Comparison of ENCODE assay signal across 17 cellular contexts in the genomic region with DNA sequence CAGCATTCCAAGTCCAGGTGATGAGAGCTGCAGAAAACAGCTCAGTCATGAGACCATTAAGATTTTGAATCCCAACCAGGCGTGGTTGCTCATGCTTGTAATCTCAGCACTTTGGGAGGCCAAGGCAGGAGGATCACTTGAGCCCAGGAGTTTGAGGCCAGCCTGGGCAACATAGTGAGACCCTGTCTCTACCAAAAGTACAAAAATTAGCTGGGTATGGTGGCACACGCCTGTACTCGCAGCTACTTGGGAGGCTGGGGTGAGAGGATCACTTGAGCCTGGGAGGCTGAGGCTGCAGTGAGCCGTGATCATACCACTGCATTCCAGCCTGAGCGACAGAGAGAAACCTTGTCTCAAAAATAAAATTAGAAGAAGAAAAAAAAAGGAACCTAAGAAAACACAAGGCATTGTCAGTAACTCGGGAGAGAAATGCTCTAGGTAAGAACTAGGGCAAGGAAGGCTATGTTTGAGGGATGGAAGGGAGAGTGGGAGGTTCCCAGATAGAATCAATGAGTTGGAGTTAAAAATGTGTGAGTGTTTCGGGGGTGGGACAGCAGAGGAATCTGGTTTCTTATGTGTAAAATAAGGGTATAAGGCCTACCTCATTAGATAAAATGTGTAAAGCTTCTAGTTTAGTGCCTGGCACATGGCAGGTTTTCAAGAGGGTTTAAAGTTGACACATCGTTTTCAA. TPM values are rescaled to one million over a fixed set of nuclear protein-coding genes. Genes with fewer than 3 reads are reported as not detected.
"Had no signal": no experiment of that assay in that cellular context is flagged by ENCODE, and none has a peak within 500 bp of the region (broad histone marks: within the 10 kb centered on the region; RNA-seq: fewer than 3 reads in every experiment).

No MANE protein-coding gene starts in this region.

- DNase-seq: activated CD4-positive, alpha-beta T cell treated with anti-CD3 and anti-CD28 coated beads, Interleukin-2, amount 50 U/mL, for 1 hour; activated CD8-positive, alpha-beta memory T cell treated with anti-CD3 and anti-CD28 coated beads for 24 hours; activated naive CD8-positive, alpha-beta T cell treated with anti-CD3 and anti-CD28 coated beads for 36 hours; brain microvascular endothelial cell; effector memory CD4-positive, alpha-beta T cell; kidney glomerular epithelial cell; left ventricle myocardium superior; naive thymus-derived CD8-positive, alpha-beta T cell; stimulated activated CD4-positive, alpha-beta T cell treated with anti-CD3 and anti-CD28 coated beads, Interleukin-15, amount 100 ng/mL, for 24 hours; stimulated activated CD4-positive, alpha-beta T cell treated with anti-CD3 and anti-CD28 coated beads, Interleukin-4, amount 100 ng/mL, for 1 hour; stimulated activated naive B cell treated with anti-CD40 and anti-IgM and Interleukin-4, amounts not matched to agents 10 μg/mL and 1 μg/mL and 100 μg/mL, for 72 hours; T-helper 2 cell; thyroid gland had no signal

- H3K9me3 ChIP-seq: thyroid gland had no signal

- ATAC-seq: left ventricle myocardium superior; naive thymus-derived CD8-positive, alpha-beta T cell; stimulated activated naive B cell treated with anti-CD40 and anti-IgM and Interleukin-4, amounts not matched to agents 10 μg/mL and 1 μg/mL and 100 μg/mL, for 72 hours had no signal

- H3K36me3 ChIP-seq: brain microvascular endothelial cell, thyroid gland had no signal

- H3K4me1 ChIP-seq: thyroid gland had no signal

- H3K27me3 Mint-ChIP-seq: activated naive CD8-positive, alpha-beta T cell treated with anti-CD3 and anti-CD28 coated beads for 36 hours; central memory CD8-positive, alpha-beta T cell; memory B cell; naive thymus-derived CD8-positive, alpha-beta T cell had no signal

- H3K27ac ChIP-seq: brain microvascular endothelial cell, epithelial cell of prostate, thyroid gland had no signal

- H3K9me3 Mint-ChIP-seq: activated naive CD8-positive, alpha-beta T cell treated with anti-CD3 and anti-CD28 coated beads for 36 hours; central memory CD8-positive, alpha-beta T cell; memory B cell; naive thymus-derived CD8-positive, alpha-beta T cell; stimulated activated naive B cell treated with anti-CD40 and anti-IgM and Interleukin-4, amounts not matched to agents 10 μg/mL and 1 μg/mL and 100 μg/mL, for 72 hours had no signal

- H3K27me3 ChIP-seq: brain microvascular endothelial cell, thyroid gland had no signal

- H3K36me3 Mint-ChIP-seq: activated naive CD8-positive, alpha-beta T cell treated with anti-CD3 and anti-CD28 coated beads for 36 hours; memory B cell; naive thymus-derived CD8-positive, alpha-beta T cell; stimulated activated naive B cell treated with anti-CD40 and anti-IgM and Interleukin-4, amounts not matched to agents 10 μg/mL and 1 μg/mL and 100 μg/mL, for 72 hours had no signal

- H3K4me1 Mint-ChIP-seq: central memory CD8-positive, alpha-beta T cell had no signal

- H3K27ac Mint-ChIP-seq: activated naive CD8-positive, alpha-beta T cell treated with anti-CD3 and anti-CD28 coated beads for 36 hours; memory B cell; stimulated activated naive B cell treated with anti-CD40 and anti-IgM and Interleukin-4, amounts not matched to agents 10 μg/mL and 1 μg/mL and 100 μg/mL, for 72 hours had no signal

- H3K4me3 Mint-ChIP-seq: activated naive CD8-positive, alpha-beta T cell treated with anti-CD3 and anti-CD28 coated beads for 36 hours; central memory CD8-positive, alpha-beta T cell; memory B cell; naive thymus-derived CD8-positive, alpha-beta T cell; stimulated activated naive B cell treated with anti-CD40 and anti-IgM and Interleukin-4, amounts not matched to agents 10 μg/mL and 1 μg/mL and 100 μg/mL, for 72 hours had no signal

- H3K4me3 ChIP-seq: thyroid gland had no signal

RNA-seq across cellular contexts. Expression of gene KCNG3, which starts 51.4 kb away (rescaled TPM):
- total RNA-seq: fibroblast of lung; left ventricle myocardium superior; naive thymus-derived CD8-positive, alpha-beta T cell; thyroid gland had no signal
- polyA plus RNA-seq: naive thymus-derived CD8-positive, alpha-beta T cell had no signal
